In the genomic region with DNA sequence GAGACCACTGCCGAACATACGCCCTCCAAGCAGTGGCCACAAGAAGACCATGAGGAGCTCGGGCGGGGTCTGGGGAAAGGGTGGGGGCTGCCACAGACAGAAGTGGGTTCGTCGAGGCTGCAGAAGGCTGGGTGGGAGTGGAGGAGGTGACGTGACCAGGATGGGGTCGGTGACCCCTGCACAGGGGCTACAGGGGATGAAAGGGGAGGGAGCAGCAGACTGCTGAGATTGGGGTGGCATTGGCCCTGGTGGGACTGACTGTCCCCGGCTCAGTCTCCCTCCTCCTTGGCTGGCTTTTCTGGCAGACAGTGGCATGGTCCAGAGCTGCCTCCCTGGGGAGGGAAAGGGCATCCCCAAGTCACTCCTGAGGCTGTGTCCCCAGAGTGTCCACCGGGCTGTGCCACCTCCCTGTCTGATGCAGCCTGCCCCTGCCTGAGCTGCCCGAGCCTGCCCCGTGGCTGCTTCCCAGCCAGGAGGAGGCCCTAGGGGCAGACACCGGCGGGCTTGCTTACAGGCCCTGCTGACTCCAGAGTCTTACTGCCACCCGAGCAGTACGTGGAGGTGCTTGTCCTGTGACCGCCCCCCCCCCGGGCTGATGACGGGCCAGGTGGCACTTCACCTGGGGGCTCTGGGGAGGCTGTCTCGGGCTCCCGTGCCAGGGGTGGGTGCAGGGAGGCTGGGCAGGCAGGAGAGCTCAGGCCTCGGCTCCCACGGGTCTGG, we compare ENCODE assay signal across 10 cellular contexts. TPM values are rescaled to one million over a fixed set of nuclear protein-coding genes. Genes with fewer than 3 reads are reported as not detected.
DNase-seq lines count a peak whose midpoint lies in the region; ATAC-seq and TF ChIP-seq lines count a peak whose summit lies in the region.
"Had no signal": no experiment of that assay in that cellular context is flagged by ENCODE, and none has a peak within 500 bp of the region (broad histone marks: within the 10 kb centered on the region; RNA-seq: fewer than 3 reads in every experiment).

No MANE protein-coding gene starts in this region.

- WGBS in GM23248 (ENCODE audit: low coverage in 1 of 2, low lambda C conversion rate in 2 of 2, missing lambda C conversion rate in 2 of 2), 2 experiments = 63 to 64% methylated on average over 13 to 23 of the region's 23 CpGs
- whole genome bisulfite sequencing in heart left ventricle, 4 donors = 49 to 63% (median 57%) methylated on average over 15 to 23 of the region's 23 CpGs

- no peaks in the 10 kb centered on the region for H3K27me3 Mint-ChIP-seq in activated CD8-positive, alpha-beta T cell treated with anti-CD3 and anti-CD28 coated beads for 36 hours

- peaks cover 30% of the 10 kb centered on the region for H3K4me1 ChIP-seq in GM23248 (ENCODE audit: insufficient read depth)
- H3K4me1 ChIP-seq in heart left ventricle = peaks cover 55 to 98% (median 92%) of the 10 kb centered on the region in 12 donors

- H3K79me2 ChIP-seq in GM23248 (ENCODE audit: insufficient read depth) = peaks cover 94% of the 10 kb centered on the region

- TF ChIP-seq POLR2A in heart left ventricle (IDR thresholded peaks at IDR 0.05) = no peak

- no peak for ATAC-seq in activated CD8-positive, alpha-beta T cell treated with anti-CD3 and anti-CD28 coated beads for 36 hours
- ATAC-seq in heart left ventricle = peak in 3 of 4 donors; percentile 26 to 51 (median 29)
- ATAC-seq in HG02840 (IDR thresholded peaks at IDR 0.05; ENCODE audit: low FRiP score, unreplicated experiment) = no peak
- no peak for ATAC-seq in GM19324 (IDR thresholded peaks at IDR 0.05; ENCODE audit: low FRiP score, unreplicated experiment)

- H3K9me3 ChIP-seq in GM23248 (ENCODE audit: low read depth) = no peaks in the 10 kb centered on the region
- no peaks in the 10 kb centered on the region for H3K9me3 ChIP-seq in heart left ventricle

- in situ Hi-C loops in GM23248 (cut with MboI) = no loop called here

- H3K4me3 Mint-ChIP-seq in activated CD8-positive, alpha-beta T cell treated with anti-CD3 and anti-CD28 coated beads for 36 hours = peak overlapping the region; percentile 78

- H3K36me3 ChIP-seq in GM23248 (ENCODE audit: low read depth) (no peaks in the 10 kb centered on the region), heart left ventricle (peaks cover 0 to 13% (median 0%) of the 10 kb centered on the region in 9 donors)

- intact Hi-C loops in activated CD8-positive, alpha-beta T cell treated with anti-CD3 and anti-CD28 coated beads for 36 hours (cut with micrococcal nuclease) = no loop called here
- intact Hi-C loops in heart left ventricle (cut with DNase I) = loop anchor here in 3 of 10 donors (5.0 kb wide), 3 partner anchors 42 to 67 kb away; a partner anchor contains a TSS

- TF ChIP-seq CTCF in activated CD8-positive, alpha-beta T cell treated with anti-CD3 and anti-CD28 coated beads for 36 hours (IDR thresholded peaks at IDR 0.05) = no peak
- TF ChIP-seq CTCF in heart left ventricle (IDR thresholded peaks at IDR 0.05) = peak in 2 of 12 donors; percentile 9 to 16

- H3K27ac Mint-ChIP-seq in activated CD8-positive, alpha-beta T cell treated with anti-CD3 and anti-CD28 coated beads for 36 hours = peak overlapping the region; percentile 75

- peaks cover 2% of the 10 kb centered on the region for H3K36me3 Mint-ChIP-seq in activated CD8-positive, alpha-beta T cell treated with anti-CD3 and anti-CD28 coated beads for 36 hours (ENCODE audit: low read depth)

- POLR2A ChIA-PET in activated CD8-positive, alpha-beta T cell treated with anti-CD3 and anti-CD28 coated beads for 36 hours (lab: Charles Lee) = interaction anchor here (0.7 to 2.1 kb wide), 9 partner anchors 10 to 145 kb away, joined by 3 to 10 read pairs (median 3); no protein-coding TSS in a partner anchor

- peaks cover 50% of the 10 kb centered on the region for H3K4me1 Mint-ChIP-seq in activated CD8-positive, alpha-beta T cell treated with anti-CD3 and anti-CD28 coated beads for 36 hours (ENCODE audit: low read depth)

- H3K9me3 Mint-ChIP-seq in activated CD8-positive, alpha-beta T cell treated with anti-CD3 and anti-CD28 coated beads for 36 hours = no peaks in the 10 kb centered on the region

- no peaks in the 10 kb centered on the region for H3K9me2 ChIP-seq in GM23248 (ENCODE audit: insufficient read depth)

- H3K27me3 ChIP-seq in GM23248 (replicated peaks; ENCODE audit: insufficient read depth) (no peaks in the 10 kb centered on the region), heart left ventricle (no peaks in the 10 kb centered on the region)

- peak overlapping the region; percentile 64 for H3K9ac ChIP-seq in GM23248

- no peak overlapping the region for H2AFZ ChIP-seq in GM23248

- H3F3A ChIP-seq in GM23248 (ENCODE audit: insufficient read depth) = 0 out of 2 replicates have a peak, but pooled peaks cover 3% of the 10 kb centered on the region

- peak overlapping the region; percentile 67 for H3K4me2 ChIP-seq in GM23248 (ENCODE audit: unreplicated experiment)

- CTCF ChIA-PET in activated CD8-positive, alpha-beta T cell treated with anti-CD3 and anti-CD28 coated beads for 36 hours (lab: Charles Lee) = interaction anchor here (1.4 to 1.7 kb wide), 2 partner anchors 12 to 44 kb away, joined by 4 to 5 read pairs; a partner anchor contains a TSS

- peak; percentile 39 for DNase-seq in GM23248
- no peak for DNase-seq in activated CD8-positive, alpha-beta T cell treated with anti-CD3 and anti-CD28 coated beads for 36 hours
- peak; percentile 32 to 80 (median 66) for DNase-seq in heart left ventricle
- no peak for DNase-seq in skeletal muscle cell (ENCODE audit: low read depth)
- no peak for DNase-seq in SW 1271 (lab: John Stamatoyannopoulos, UW)
- DNase-seq in kidney tubule cell (ENCODE audit: low spot score) = no peak
- DNase-seq: foreskin melanocyte had no signal

- H4K20me1 ChIP-seq in GM23248 (ENCODE audit: insufficient read depth) = no peaks in the 10 kb centered on the region

- H3K4me3 ChIP-seq in GM23248 = no peak overlapping the region
- peak overlapping the region in 9 of 12 donors; percentile 12 to 60 (median 33) for H3K4me3 ChIP-seq in heart left ventricle
- H3K4me3 ChIP-seq in skeletal muscle cell (ENCODE audit: low read depth, low read length) = peak overlapping the region; percentile 15

- H3K27ac ChIP-seq in GM23248 (peak overlapping the region; percentile 83; the same call in 1 of the 2 replicates), heart left ventricle (peak overlapping the region; percentile 76 to 96 (median 88))
- H3K27ac ChIP-seq: VCaP had no signal

RNA-seq across cellular contexts. Expression of a gene that starts 7.2 kb away (rescaled TPM):
- total RNA-seq in GM23248 (2014; rRNA removed; shearing (Covaris generic)) = 31.2 and 46.3 TPM in 2 replicates
- polyA plus RNA-seq in GM23248 (2016; fragmentation: Nextera tagmentation; extraction: Ambion mirVana) (19.1 and 20.9 TPM in 2 replicates), heart left ventricle (10 to 100 TPM; 17.1 to 24.5 TPM)
- 10 to 100 TPM; 54.8 to 59.0 TPM for total RNA-seq in activated CD8-positive, alpha-beta T cell treated with anti-CD3 and anti-CD28 coated beads for 36 hours
- total RNA-seq in heart left ventricle = 10 to 100 TPM; 10.4 to 70.2 (median 23.5) TPM

RNA-seq across cellular contexts. Expression of a gene that starts 43.5 kb away (rescaled TPM):
- 188 and 219 TPM in 2 replicates for total RNA-seq in GM23248 (2014; rRNA removed; shearing (Covaris generic))
- polyA plus RNA-seq in GM23248 (2016; fragmentation: Nextera tagmentation; extraction: Ambion mirVana) (175 and 181 TPM in 2 replicates), heart left ventricle (100 to 1,000 TPM; 193 to 269 TPM)
- total RNA-seq in activated CD8-positive, alpha-beta T cell treated with anti-CD3 and anti-CD28 coated beads for 36 hours = 100 to 1,000 TPM; 149 to 154 TPM
- total RNA-seq in heart left ventricle = 100 to 1,000 TPM; 179 to 275 (median 215) TPM

RNA-seq across cellular contexts. Expression of a gene that starts 44.0 kb away (rescaled TPM):
- 55.2 and 64.6 TPM in 2 replicates for total RNA-seq in GM23248 (2014; rRNA removed; shearing (Covaris generic))
- 40.6 and 41.0 TPM in 2 replicates for polyA plus RNA-seq in GM23248 (2016; fragmentation: Nextera tagmentation; extraction: Ambion mirVana)
- total RNA-seq in activated CD8-positive, alpha-beta T cell treated with anti-CD3 and anti-CD28 coated beads for 36 hours = 10 to 100 TPM; 46.1 to 48.1 TPM
- 10 to 100 TPM; 12.6 to 94.5 (median 23.4) TPM for total RNA-seq in heart left ventricle
- polyA plus RNA-seq in heart left ventricle = 10 to 100 TPM; 21.7 to 37.3 TPM

Comparison
In these comparisons a context has a peak if more than half of its experiments do, and no peak if none do; other contexts are left out.
1. DNase-seq: peak in GM23248 (single experiment) and heart left ventricle (5 of 5); none in activated CD8-positive, alpha-beta T cell treated with anti-CD3 and anti-CD28 coated beads for 36 hours (single experiment), skeletal muscle cell (single experiment), SW 1271 (0 of 2) and kidney tubule cell (single experiment).
2. ATAC-seq: peak in heart left ventricle (3 of 4); none in activated CD8-positive, alpha-beta T cell treated with anti-CD3 and anti-CD28 coated beads for 36 hours (single experiment), HG02840 (single experiment) and GM19324 (single experiment).